In the genomic region with DNA sequence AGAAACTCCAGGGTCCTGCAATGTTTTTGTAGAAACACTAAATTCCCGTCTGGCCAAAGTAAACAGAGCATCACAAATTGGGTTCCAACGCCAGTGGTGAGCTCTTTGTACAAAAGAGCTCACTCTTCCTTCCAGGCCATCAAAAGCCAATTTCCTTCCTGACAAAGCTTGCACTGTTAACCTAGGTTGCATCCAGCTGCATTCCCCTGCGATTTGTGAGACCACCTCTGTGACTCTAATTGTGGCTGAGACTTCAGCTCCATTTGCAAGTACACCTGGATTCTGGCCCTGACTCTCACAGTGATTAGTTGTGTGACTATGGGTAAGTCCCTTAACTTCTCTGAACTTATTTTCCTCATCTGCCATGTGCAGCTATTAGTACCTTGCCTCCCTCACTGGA, we compare ENCODE assay signal across 31 cellular contexts.
"Had no signal": no experiment of that assay in that cellular context is flagged by ENCODE, and none has a peak within 500 bp of the region (broad histone marks: within the 10 kb centered on the region; RNA-seq: fewer than 3 reads in every experiment).

No MANE protein-coding gene starts in this region.

- H3K27me3 ChIP-seq: colonic mucosa, gastrocnemius medialis, left lung, ovary, spleen, testis, tibial artery had no signal

- H3K4me3 Mint-ChIP-seq: dendritic cell treated with granulocyte-macrophage colony-stimulating factor and Interleukin-4, amounts not matched to agents 40 ng/mL and 50 ng/mL, for 4 days; endodermal cell; naive thymus-derived CD4-positive, alpha-beta T cell; nephron; stimulated activated memory B cell treated with anti-CD40 and anti-IgM and Interleukin-4, amounts not matched to agents 10 μg/mL and 1 μg/mL and 100 μg/mL, for 72 hours; type B pancreatic cell had no signal

- H3K9me3 ChIP-seq: colonic mucosa, gastrocnemius medialis, heart right ventricle, left lung, ovary, psoas muscle, spleen, testis, tibial artery had no signal

- H3K27ac Mint-ChIP-seq: dendritic cell treated with granulocyte-macrophage colony-stimulating factor and Interleukin-4, amounts not matched to agents 40 ng/mL and 50 ng/mL, for 4 days; endodermal cell; naive thymus-derived CD4-positive, alpha-beta T cell; nephron; stimulated activated memory B cell treated with anti-CD40 and anti-IgM and Interleukin-4, amounts not matched to agents 10 μg/mL and 1 μg/mL and 100 μg/mL, for 72 hours; type B pancreatic cell had no signal

- DNase-seq: colonic mucosa; effector CD8-positive, alpha-beta T cell; endodermal cell; foreskin fibroblast; gastrocnemius medialis; heart right ventricle; hypothalamus; left cardiac atrium; left lung; mesendoderm; midbrain; naive thymus-derived CD4-positive, alpha-beta T cell; nucleus accumbens; ovary; posterior cingulate gyrus; psoas muscle; right cardiac atrium; spleen; stimulated activated CD4-positive, alpha-beta T cell treated with anti-CD3 and anti-CD28 coated beads, Interleukin-4, amount 100 ng/mL, for 4 hours; stimulated activated naive CD8-positive, alpha-beta T cell treated with anti-CD3 and anti-CD28 coated beads, Interleukin-15, Interleukin-2, amounts not matched to agents 100 U/mL and 50 U/mL, for 24 hours; substantia nigra; testis; tibial artery had no signal

- FAIRE-seq: islet of Langerhans had no signal

- H3K27me3 Mint-ChIP-seq: dendritic cell treated with granulocyte-macrophage colony-stimulating factor and Interleukin-4, amounts not matched to agents 40 ng/mL and 50 ng/mL, for 4 days; stimulated activated memory B cell treated with anti-CD40 and anti-IgM and Interleukin-4, amounts not matched to agents 10 μg/mL and 1 μg/mL and 100 μg/mL, for 72 hours; type B pancreatic cell had no signal

- H3K36me3 Mint-ChIP-seq: naive thymus-derived CD4-positive, alpha-beta T cell; stimulated activated memory B cell treated with anti-CD40 and anti-IgM and Interleukin-4, amounts not matched to agents 10 μg/mL and 1 μg/mL and 100 μg/mL, for 72 hours; type B pancreatic cell had no signal

- H3K4me1 Mint-ChIP-seq: naive thymus-derived CD4-positive, alpha-beta T cell; nephron; stimulated activated memory B cell treated with anti-CD40 and anti-IgM and Interleukin-4, amounts not matched to agents 10 μg/mL and 1 μg/mL and 100 μg/mL, for 72 hours had no signal

- H3K4me1 ChIP-seq: colonic mucosa, gastrocnemius medialis, heart right ventricle, left lung, psoas muscle, spleen, testis, tibial artery had no signal

- H3K36me3 ChIP-seq: colonic mucosa, gastrocnemius medialis, heart right ventricle, left lung, ovary, spleen, tibial artery had no signal

- ATAC-seq: esophagus mucosa; gastrocnemius medialis; heart right ventricle; left cardiac atrium; left lung; naive thymus-derived CD4-positive, alpha-beta T cell; psoas muscle; right cardiac atrium; stimulated activated memory B cell treated with anti-CD40 and anti-IgM and Interleukin-4, amounts not matched to agents 10 μg/mL and 1 μg/mL and 100 μg/mL, for 72 hours; stimulated activated naive CD8-positive, alpha-beta T cell treated with anti-CD3 and anti-CD28 coated beads, Interleukin-15, Interleukin-2, amounts not matched to agents 100 U/mL and 50 U/mL, for 24 hours had no signal

- H3K4me3 ChIP-seq: colonic mucosa, gastrocnemius medialis, heart right ventricle, left lung, ovary, psoas muscle, skin epidermis, spleen, testis, tibial artery had no signal

- H3K27ac ChIP-seq: colonic mucosa, epithelial cell of prostate, gastrocnemius medialis, heart right ventricle, left lung, ovary, psoas muscle, skin epidermis, spleen, testis, tibial artery had no signal
